In the genomic region with DNA sequence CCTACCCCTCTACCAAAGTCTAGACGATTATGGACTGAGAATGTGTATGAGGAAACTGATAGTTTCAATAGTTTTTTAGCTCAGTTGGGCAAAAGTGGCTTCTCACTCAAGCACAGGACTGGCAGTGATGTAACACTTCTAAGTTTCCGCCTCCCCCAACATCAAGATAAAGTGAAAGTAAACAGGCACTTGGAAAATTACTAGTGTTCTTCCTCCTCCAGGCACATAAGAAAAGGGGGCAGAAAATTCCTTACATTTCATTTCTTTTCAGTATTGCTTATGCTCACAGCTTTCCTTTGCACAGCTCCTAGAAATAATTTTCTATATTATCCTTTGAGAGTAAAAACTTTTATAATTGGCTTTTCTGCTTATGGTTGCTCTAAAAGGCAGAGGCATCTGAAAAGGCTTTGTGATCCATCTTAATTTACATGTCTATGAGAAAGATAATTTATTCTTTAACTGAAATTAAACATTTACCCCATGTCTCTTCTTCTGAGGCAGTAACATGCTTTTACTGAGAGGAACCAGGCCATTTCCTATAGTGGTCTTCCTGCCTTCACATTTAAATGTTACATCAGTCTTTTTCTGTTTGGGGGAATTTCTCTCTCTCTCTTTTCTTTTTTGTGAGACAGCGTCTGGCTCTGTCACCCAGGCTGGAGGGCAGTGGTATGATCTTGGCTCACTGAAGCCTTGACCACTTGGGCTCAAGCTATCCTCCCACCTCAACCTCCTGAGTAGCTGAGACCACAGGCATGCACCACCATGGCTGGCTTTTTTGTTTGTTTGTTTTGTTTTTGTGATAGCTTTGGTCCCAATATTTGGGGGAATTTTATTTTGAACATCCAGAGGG, we compare ENCODE assay signal across 1 cellular context.
TF ChIP-seq lines count a peak whose summit lies in the region.

No MANE protein-coding gene starts in this region.

TF ChIP-seq in K562, 482 proteins besides CTCF, POLR2A, EP300 and RAD21 (continued from another document and continues in another):
- TF ChIP-seq, protein P1, sequence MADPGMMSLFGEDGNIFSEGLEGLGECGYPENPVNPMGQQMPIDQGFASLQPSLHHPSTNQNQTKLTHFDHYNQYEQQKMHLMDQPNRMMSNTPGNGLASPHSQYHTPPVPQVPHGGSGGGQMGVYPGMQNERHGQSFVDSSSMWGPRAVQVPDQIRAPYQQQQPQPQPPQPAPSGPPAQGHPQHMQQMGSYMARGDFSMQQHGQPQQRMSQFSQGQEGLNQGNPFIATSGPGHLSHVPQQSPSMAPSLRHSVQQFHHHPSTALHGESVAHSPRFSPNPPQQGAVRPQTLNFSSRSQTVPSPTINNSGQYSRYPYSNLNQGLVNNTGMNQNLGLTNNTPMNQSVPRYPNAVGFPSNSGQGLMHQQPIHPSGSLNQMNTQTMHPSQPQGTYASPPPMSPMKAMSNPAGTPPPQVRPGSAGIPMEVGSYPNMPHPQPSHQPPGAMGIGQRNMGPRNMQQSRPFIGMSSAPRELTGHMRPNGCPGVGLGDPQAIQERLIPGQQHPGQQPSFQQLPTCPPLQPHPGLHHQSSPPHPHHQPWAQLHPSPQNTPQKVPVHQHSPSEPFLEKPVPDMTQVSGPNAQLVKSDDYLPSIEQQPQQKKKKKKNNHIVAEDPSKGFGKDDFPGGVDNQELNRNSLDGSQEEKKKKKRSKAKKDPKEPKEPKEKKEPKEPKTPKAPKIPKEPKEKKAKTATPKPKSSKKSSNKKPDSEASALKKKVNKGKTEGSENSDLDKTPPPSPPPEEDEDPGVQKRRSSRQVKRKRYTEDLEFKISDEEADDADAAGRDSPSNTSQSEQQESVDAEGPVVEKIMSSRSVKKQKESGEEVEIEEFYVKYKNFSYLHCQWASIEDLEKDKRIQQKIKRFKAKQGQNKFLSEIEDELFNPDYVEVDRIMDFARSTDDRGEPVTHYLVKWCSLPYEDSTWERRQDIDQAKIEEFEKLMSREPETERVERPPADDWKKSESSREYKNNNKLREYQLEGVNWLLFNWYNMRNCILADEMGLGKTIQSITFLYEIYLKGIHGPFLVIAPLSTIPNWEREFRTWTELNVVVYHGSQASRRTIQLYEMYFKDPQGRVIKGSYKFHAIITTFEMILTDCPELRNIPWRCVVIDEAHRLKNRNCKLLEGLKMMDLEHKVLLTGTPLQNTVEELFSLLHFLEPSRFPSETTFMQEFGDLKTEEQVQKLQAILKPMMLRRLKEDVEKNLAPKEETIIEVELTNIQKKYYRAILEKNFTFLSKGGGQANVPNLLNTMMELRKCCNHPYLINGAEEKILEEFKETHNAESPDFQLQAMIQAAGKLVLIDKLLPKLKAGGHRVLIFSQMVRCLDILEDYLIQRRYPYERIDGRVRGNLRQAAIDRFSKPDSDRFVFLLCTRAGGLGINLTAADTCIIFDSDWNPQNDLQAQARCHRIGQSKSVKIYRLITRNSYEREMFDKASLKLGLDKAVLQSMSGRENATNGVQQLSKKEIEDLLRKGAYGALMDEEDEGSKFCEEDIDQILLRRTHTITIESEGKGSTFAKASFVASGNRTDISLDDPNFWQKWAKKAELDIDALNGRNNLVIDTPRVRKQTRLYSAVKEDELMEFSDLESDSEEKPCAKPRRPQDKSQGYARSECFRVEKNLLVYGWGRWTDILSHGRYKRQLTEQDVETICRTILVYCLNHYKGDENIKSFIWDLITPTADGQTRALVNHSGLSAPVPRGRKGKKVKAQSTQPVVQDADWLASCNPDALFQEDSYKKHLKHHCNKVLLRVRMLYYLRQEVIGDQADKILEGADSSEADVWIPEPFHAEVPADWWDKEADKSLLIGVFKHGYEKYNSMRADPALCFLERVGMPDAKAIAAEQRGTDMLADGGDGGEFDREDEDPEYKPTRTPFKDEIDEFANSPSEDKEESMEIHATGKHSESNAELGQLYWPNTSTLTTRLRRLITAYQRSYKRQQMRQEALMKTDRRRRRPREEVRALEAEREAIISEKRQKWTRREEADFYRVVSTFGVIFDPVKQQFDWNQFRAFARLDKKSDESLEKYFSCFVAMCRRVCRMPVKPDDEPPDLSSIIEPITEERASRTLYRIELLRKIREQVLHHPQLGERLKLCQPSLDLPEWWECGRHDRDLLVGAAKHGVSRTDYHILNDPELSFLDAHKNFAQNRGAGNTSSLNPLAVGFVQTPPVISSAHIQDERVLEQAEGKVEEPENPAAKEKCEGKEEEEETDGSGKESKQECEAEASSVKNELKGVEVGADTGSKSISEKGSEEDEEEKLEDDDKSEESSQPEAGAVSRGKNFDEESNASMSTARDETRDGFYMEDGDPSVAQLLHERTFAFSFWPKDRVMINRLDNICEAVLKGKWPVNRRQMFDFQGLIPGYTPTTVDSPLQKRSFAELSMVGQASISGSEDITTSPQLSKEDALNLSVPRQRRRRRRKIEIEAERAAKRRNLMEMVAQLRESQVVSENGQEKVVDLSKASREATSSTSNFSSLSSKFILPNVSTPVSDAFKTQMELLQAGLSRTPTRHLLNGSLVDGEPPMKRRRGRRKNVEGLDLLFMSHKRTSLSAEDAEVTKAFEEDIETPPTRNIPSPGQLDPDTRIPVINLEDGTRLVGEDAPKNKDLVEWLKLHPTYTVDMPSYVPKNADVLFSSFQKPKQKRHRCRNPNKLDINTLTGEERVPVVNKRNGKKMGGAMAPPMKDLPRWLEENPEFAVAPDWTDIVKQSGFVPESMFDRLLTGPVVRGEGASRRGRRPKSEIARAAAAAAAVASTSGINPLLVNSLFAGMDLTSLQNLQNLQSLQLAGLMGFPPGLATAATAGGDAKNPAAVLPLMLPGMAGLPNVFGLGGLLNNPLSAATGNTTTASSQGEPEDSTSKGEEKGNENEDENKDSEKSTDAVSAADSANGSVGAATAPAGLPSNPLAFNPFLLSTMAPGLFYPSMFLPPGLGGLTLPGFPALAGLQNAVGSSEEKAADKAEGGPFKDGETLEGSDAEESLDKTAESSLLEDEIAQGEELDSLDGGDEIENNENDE (IDR thresholded peaks at IDR 0.05; ENCODE audit: low read depth, low read length) = no peak
- TF ChIP-seq ZSCAN29 (IDR thresholded peaks at IDR 0.05) (no peak), HLTF (IDR thresholded peaks at IDR 0.05) (no peak), SPI1 (IDR thresholded peaks at IDR 0.05; ENCODE audit: borderline replicate concordance, low read depth, low read length) (no peak), ZNF134 (CRISPR knock-in tag; conservative IDR thresholded peaks at IDR 0.05) (no peak), EGR1 (conservative IDR thresholded peaks at IDR 0.05) (no peak), MEIS2 (IDR thresholded peaks at IDR 0.05; ENCODE audit: partially characterized antibody) (peak; percentile 26), ZNF165 (CRISPR knock-in tag; IDR thresholded peaks at IDR 0.05; ENCODE audit: borderline replicate concordance) (no peak), MTA3 (IDR thresholded peaks at IDR 0.05; ENCODE audit: borderline replicate concordance) (no peak; the same call in 1 of the 2 replicates), KAT7 (CRISPR knock-in tag; IDR thresholded peaks at IDR 0.05; ENCODE audit: borderline replicate concordance) (no peak), POU5F1 (IDR thresholded peaks at IDR 0.05; ENCODE audit: borderline replicate concordance, low read depth, low read length, partially characterized antibody) (no peak), RCOR1 (IDR thresholded peaks at IDR 0.05; ENCODE audit: borderline replicate concordance in 1 of 2, low read depth in 2 of 2, low read length in 2 of 2) (peak in 1 of 2 experiments; percentile 56; a peak in 1 of 4 replicates), CHD2 (IDR thresholded peaks at IDR 0.05; ENCODE audit: low read depth, low read length) (no peak)
- TF ChIP-seq, protein P2, sequence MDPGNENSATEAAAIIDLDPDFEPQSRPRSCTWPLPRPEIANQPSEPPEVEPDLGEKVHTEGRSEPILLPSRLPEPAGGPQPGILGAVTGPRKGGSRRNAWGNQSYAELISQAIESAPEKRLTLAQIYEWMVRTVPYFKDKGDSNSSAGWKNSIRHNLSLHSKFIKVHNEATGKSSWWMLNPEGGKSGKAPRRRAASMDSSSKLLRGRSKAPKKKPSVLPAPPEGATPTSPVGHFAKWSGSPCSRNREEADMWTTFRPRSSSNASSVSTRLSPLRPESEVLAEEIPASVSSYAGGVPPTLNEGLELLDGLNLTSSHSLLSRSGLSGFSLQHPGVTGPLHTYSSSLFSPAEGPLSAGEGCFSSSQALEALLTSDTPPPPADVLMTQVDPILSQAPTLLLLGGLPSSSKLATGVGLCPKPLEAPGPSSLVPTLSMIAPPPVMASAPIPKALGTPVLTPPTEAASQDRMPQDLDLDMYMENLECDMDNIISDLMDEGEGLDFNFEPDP (CRISPR knock-in tag; IDR thresholded peaks at IDR 0.05) = no peak
- TF ChIP-seq, protein P3, sequence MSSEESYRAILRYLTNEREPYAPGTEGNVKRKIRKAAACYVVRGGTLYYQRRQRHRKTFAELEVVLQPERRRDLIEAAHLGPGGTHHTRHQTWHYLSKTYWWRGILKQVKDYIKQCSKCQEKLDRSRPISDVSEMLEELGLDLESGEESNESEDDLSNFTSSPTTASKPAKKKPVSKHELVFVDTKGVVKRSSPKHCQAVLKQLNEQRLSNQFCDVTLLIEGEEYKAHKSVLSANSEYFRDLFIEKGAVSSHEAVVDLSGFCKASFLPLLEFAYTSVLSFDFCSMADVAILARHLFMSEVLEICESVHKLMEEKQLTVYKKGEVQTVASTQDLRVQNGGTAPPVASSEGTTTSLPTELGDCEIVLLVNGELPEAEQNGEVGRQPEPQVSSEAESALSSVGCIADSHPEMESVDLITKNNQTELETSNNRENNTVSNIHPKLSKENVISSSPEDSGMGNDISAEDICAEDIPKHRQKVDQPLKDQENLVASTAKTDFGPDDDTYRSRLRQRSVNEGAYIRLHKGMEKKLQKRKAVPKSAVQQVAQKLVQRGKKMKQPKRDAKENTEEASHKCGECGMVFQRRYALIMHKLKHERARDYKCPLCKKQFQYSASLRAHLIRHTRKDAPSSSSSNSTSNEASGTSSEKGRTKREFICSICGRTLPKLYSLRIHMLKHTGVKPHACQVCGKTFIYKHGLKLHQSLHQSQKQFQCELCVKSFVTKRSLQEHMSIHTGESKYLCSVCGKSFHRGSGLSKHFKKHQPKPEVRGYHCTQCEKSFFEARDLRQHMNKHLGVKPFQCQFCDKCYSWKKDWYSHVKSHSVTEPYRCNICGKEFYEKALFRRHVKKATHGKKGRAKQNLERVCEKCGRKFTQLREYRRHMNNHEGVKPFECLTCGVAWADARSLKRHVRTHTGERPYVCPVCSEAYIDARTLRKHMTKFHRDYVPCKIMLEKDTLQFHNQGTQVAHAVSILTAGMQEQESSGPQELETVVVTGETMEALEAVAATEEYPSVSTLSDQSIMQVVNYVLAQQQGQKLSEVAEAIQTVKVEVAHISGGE (CRISPR knock-in tag; IDR thresholded peaks at IDR 0.05) = peak in 1 of 3 experiments; percentile 53; a peak in 1 of 6 replicates
- TF ChIP-seq, protein P4, sequence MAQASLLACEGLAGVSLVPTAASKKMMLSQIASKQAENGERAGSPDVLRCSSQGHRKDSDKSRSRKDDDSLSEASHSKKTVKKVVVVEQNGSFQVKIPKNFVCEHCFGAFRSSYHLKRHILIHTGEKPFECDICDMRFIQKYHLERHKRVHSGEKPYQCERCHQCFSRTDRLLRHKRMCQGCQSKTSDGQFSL (CRISPR knock-in tag; IDR thresholded peaks at IDR 0.05) = peak; percentile 83
- TF ChIP-seq, protein P4 (tag; IDR thresholded peaks at IDR 0.05) = peak in 1 of 2 experiments; percentile 70; a peak in 1 of 4 replicates
- TF ChIP-seq, protein P5, sequence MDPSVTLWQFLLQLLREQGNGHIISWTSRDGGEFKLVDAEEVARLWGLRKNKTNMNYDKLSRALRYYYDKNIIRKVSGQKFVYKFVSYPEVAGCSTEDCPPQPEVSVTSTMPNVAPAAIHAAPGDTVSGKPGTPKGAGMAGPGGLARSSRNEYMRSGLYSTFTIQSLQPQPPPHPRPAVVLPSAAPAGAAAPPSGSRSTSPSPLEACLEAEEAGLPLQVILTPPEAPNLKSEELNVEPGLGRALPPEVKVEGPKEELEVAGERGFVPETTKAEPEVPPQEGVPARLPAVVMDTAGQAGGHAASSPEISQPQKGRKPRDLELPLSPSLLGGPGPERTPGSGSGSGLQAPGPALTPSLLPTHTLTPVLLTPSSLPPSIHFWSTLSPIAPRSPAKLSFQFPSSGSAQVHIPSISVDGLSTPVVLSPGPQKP (CRISPR knock-in tag; IDR thresholded peaks at IDR 0.05) = no peak
